Comparison of ENCODE assay signal across 12 cellular contexts in the genomic region with DNA sequence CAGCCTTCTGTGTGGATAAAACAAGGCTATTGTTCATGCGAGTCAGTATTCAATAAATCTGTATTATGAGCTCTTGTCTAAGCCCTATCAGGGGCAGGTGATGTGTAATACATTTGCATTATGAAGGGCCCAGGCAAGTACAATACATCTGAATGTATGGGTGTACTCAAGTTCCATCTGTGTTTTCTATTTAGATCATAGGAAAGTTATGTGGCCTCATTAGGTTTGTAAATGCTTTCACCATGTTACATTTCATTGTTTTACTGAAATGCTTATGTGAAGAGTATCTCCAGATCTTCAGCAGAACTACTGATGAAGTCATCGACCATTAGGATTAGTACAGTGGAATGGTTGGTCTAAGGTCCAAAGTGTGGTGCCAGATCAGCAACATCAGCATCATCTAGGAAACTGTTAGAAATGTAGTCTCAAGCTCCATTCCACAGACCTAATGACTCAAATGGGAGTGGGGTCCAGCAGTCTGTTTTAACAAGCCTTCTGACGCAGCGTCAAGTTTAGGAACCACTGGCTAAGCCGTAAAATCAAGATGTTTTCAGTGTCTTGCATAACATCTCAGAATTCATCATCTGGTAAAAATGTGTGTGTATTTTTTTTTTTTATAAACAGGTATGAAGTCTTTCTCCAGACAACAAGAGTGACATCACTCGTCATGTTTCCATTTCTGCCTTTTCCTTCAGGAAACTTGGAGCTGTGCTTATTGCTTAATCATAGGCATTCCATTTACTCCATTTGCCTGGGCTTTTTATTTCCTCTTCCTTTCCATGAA.
A peak's percentile ranks its signal among the peaks of the same experiment; 100 is the strongest.
DNase-seq lines count a peak whose midpoint lies in the region; ATAC-seq and TF ChIP-seq lines count a peak whose summit lies in the region.
"Had no signal": no experiment of that assay in that cellular context is flagged by ENCODE, and none has a peak within 500 bp of the region (broad histone marks: within the 10 kb centered on the region; RNA-seq: fewer than 3 reads in every experiment).

No MANE protein-coding gene starts in this region.

- H3K4me3 ChIP-seq in HFF-Myc (replicated peaks; ENCODE audit: low read depth, low read length) (no peak overlapping the region), skeletal muscle satellite cell (ENCODE audit: low read length) (no peak overlapping the region)
- H3K4me3 ChIP-seq: colonic mucosa, lower lobe of right lung had no signal

- no peaks in the 10 kb centered on the region for H3K9me3 ChIP-seq in skeletal muscle satellite cell (replicated peaks; ENCODE audit: low read length)
- H3K9me3 ChIP-seq: colonic mucosa, lower lobe of right lung had no signal

- H3K36me3 ChIP-seq in skeletal muscle satellite cell (ENCODE audit: insufficient read depth, low read length): no peaks in the 10 kb centered on the region
- H3K36me3 ChIP-seq: colonic mucosa, lower lobe of right lung had no signal

- peak overlapping the region; percentile 81 for H3K27ac ChIP-seq in epithelial cell of prostate
- H3K27ac ChIP-seq: colonic mucosa, lower lobe of right lung had no signal

- H3K4me1 ChIP-seq in skeletal muscle satellite cell (ENCODE audit: control insufficient read depth, insufficient read depth, low read length): peaks cover 16% of the 10 kb centered on the region
- H3K4me1 ChIP-seq: colonic mucosa, lower lobe of right lung had no signal

- ATAC-seq in GM19035 (IDR thresholded peaks at IDR 0.05; ENCODE audit: unreplicated experiment): no peak
- ATAC-seq: activated CD8-positive, alpha-beta T cell treated with anti-CD3 and anti-CD28 coated beads for 36 hours; lower lobe of right lung had no signal

- H3K4me2 ChIP-seq in skeletal muscle satellite cell (ENCODE audit: low read length): peak overlapping the region; percentile 8

- peak; percentile 69 for DNase-seq in HFF-Myc (ENCODE audit: extremely low read depth, low read depth)
- peak; percentile 75 to 76 for DNase-seq in NCI-H526 (lab: John Stamatoyannopoulos, UW)
- DNase-seq in epithelial cell of prostate (ENCODE audit: low read depth, low spot score): peak; percentile 98
- no peak for DNase-seq in T-helper 9 cell
- no peak for DNase-seq in globus pallidus (ENCODE audit: low spot score)
- DNase-seq: activated CD8-positive, alpha-beta T cell treated with anti-CD3 and anti-CD28 coated beads for 36 hours; activated naive CD4-positive, alpha-beta T cell treated with anti-CD3 and anti-CD28 coated beads, Interleukin-2, amount 50 U/mL, for 16 hours; colonic mucosa; Karpas-422; lower lobe of right lung had no signal

- H3K9ac ChIP-seq in skeletal muscle satellite cell (ENCODE audit: low read depth, low read length): no peak overlapping the region

- TF ChIP-seq CTCF in HFF-Myc (IDR thresholded peaks at IDR 0.05; ENCODE audit: low read depth, low read length, missing control alignments): no peak

- no peaks in the 10 kb centered on the region for H3K27me3 ChIP-seq in skeletal muscle satellite cell (ENCODE audit: control insufficient read depth, insufficient read depth, low read length)
- H3K27me3 ChIP-seq: colonic mucosa had no signal

Comparison
In these comparisons a context has a peak if more than half of its experiments do, and no peak if none do; other contexts are left out.
1. DNase-seq: peak in HFF-Myc (single experiment), NCI-H526 (2 of 2) and epithelial cell of prostate (single experiment); none in T-helper 9 cell (single experiment) and globus pallidus (single experiment).